In the genomic region with DNA sequence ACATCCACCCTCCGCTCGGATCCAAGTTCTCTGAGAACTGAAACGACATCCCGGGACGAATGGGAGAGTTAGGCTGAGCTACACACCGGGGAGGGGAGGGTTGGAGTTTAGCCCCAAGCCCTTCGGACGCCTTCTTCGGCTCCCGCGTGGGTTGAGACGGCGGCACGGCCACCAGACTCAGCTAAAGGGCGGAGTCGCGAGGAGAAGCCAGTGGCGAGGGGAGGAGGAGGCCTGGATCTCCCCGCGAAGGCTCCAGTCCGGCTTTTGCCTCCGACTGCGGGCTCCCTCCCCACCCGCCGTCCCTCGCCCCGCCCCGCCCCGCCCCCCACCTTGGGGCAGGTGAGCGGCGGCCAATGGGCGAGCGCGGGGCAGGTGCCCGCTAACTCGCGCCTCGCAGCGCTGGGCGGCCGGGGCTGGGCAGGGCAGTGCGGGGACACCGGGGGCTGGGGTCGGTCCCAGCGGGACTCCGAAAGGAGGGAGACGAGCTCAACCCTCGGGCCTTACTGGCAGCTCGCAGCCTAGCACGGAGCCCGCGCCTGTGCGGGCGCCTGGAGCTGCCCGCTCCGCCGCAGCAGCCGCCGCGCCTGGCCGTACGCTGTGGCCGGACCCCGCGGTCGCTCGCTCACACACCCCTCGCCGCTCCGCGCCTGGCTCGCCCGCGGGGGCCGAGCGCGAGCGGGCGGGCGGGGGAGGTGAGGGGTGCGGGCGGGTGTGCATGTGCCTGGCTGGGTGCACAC, we compare ENCODE assay signal across 9 cellular contexts. TPM values are rescaled to one million over a fixed set of nuclear protein-coding genes. Genes with fewer than 3 reads are reported as not detected.
DNase-seq lines count a peak whose midpoint lies in the region; ATAC-seq and TF ChIP-seq lines count a peak whose summit lies in the region.
"Had no signal": no experiment of that assay in that cellular context is flagged by ENCODE, and none has a peak within 500 bp of the region (broad histone marks: within the 10 kb centered on the region; RNA-seq: fewer than 3 reads in every experiment).

A gene (plus strand): TSS at position 382 of the 737 bp plus-strand sequence. CDS start 334 bp downstream, at position 716.

- TF ChIP-seq CTCF in mucosa of descending colon (IDR thresholded peaks at IDR 0.05) (no peak), thyroid gland (IDR thresholded peaks at IDR 0.05) (no peak)

- no peak within 1 kb of the TSS for H3K27ac ChIP-seq in effector memory CD4-positive, alpha-beta T cell (ENCODE audit: insufficient read depth, low read length, poor library complexity, severe bottlenecking)
- H3K27ac ChIP-seq in thyroid gland: no peak within 1 kb of the TSS

- ATAC-seq in GM21717 (IDR thresholded peaks at IDR 0.05; ENCODE audit: unreplicated experiment) (peak; percentile 39), mucosa of descending colon (peak; percentile 90)

- peak within 1 kb of the TSS; percentile 68 for H3K4me3 ChIP-seq in effector memory CD4-positive, alpha-beta T cell (ENCODE audit: insufficient read depth, low read depth, low read length, poor library complexity, severe bottlenecking)
- H3K4me3 ChIP-seq in mucosa of descending colon (peak within 1 kb of the TSS; percentile 14), thyroid gland (replicated peaks in 1 of 3) (peak within 1 kb of the TSS in 2 of 3 donors; percentile 6 to 33)

- no peaks in the 10 kb centered on the region for H3K9me3 ChIP-seq in effector memory CD4-positive, alpha-beta T cell (ENCODE audit: control insufficient read depth, low read length)
- H3K9me3 ChIP-seq in mucosa of descending colon: no peaks in the 10 kb centered on the region
- no peaks in the 10 kb centered on the region for H3K9me3 ChIP-seq in thyroid gland

- H3K36me3 ChIP-seq in effector memory CD4-positive, alpha-beta T cell (ENCODE audit: control insufficient read depth, insufficient read depth, low read length): no peaks in the 10 kb centered on the region
- no peaks in the 10 kb centered on the region for H3K36me3 ChIP-seq in mucosa of descending colon (ENCODE audit: low read depth)
- no peaks in the 10 kb centered on the region for H3K36me3 ChIP-seq in thyroid gland

- 0 to 3% methylated on average over 18 to 39 of the region's 82 CpGs for WGBS in thyroid gland, 2 donors

- no peak for TF ChIP-seq POLR2A in thyroid gland (IDR thresholded peaks at IDR 0.05)

- peaks cover 80% of the 10 kb centered on the region for H3K27me3 ChIP-seq in effector memory CD4-positive, alpha-beta T cell (replicated peaks; ENCODE audit: control insufficient read depth, insufficient read depth, low read length, poor library complexity, severe bottlenecking)
- H3K27me3 ChIP-seq in thyroid gland: peaks cover 69% of the 10 kb centered on the region

- intact Hi-C loops in mucosa of descending colon (cut with DNase I, micrococcal nuclease) (no loop called here), thyroid gland (cut with DNase I) (no loop called here)

- H3K4me1 ChIP-seq in effector memory CD4-positive, alpha-beta T cell (ENCODE audit: control insufficient read depth, insufficient read depth, low read length, poor library complexity, severe bottlenecking): peaks cover 55% of the 10 kb centered on the region
- H3K4me1 ChIP-seq in mucosa of descending colon (ENCODE audit: low read depth) (peaks cover 26% of the 10 kb centered on the region), thyroid gland (peaks cover 38 to 51% of the 10 kb centered on the region in 2 donors)

- DNase-seq in DMS53 (lab: John Stamatoyannopoulos, UW): peak; percentile 95
- DNase-seq in NCI-H1048 (lab: John Stamatoyannopoulos, UW): peak; percentile 56
- DNase-seq in T-helper 22 cell (ENCODE audit: low read depth): peak; percentile 24
- DNase-seq in effector memory CD4-positive, alpha-beta T cell: peak in 2 of 3 donors; percentile 23 to 27
- peak; percentile 77 to 89 (median 83) for DNase-seq in mucosa of descending colon
- peak; percentile 73 to 74 for DNase-seq in thyroid gland
- DNase-seq in HCEC 1CT: no peak

RNA-seq across cellular contexts. Expression of the gene that starts here (rescaled TPM):
- 1 to 10 TPM in 2 of 3 donors, under 1 TPM in 1; 0.96 to 3.6 (median 1.6) TPM for total RNA-seq in mucosa of descending colon
- total RNA-seq in thyroid gland: under 1 TPM in 1 of 4 donors, not detected in 3; 0.22 TPM
- total RNA-seq: myocyte had no signal

Comparison
In these comparisons a context has a peak if more than half of its experiments do, and no peak if none do; other contexts are left out.
1. Peak in DNase-seq and H3K4me3 ChIP-seq in thyroid gland; RNA of the gene not detected or under 1 TPM.
2. H3K4me3 ChIP-seq: peak in every context shown above with its lines; median percentile 68 in effector memory CD4-positive, alpha-beta T cell; 20 in thyroid gland; 14 in mucosa of descending colon.